Comparison of ENCODE assay signal across 1 cellular context in genomic region chr1:154886281-154887036, GRCh38.
TF ChIP-seq lines count a peak whose summit lies in the region.

No MANE protein-coding gene starts in this region.

TF ChIP-seq in K562, 482 proteins besides CTCF, POLR2A, EP300 and RAD21 (continued from another document and continues in another):
- TF ChIP-seq JUN (IDR thresholded peaks at IDR 0.05; ENCODE audit: borderline replicate concordance, low read depth, low read length), result no peak
- no peak for TF ChIP-seq JUN (CRISPR knock-in tag; IDR thresholded peaks at IDR 0.05; ENCODE audit: borderline replicate concordance)
- TF ChIP-seq ETV5 (CRISPR knock-in tag; IDR thresholded peaks at IDR 0.05; ENCODE audit: low read depth), result peak; percentile 34; the same call in 1 of the 2 replicates
- TF ChIP-seq ZNF263 (CRISPR knock-in tag; IDR thresholded peaks at IDR 0.05; ENCODE audit: borderline replicate concordance), result no peak
- no peak for TF ChIP-seq CLOCK (CRISPR knock-in tag; IDR thresholded peaks at IDR 0.05; ENCODE audit: borderline replicate concordance)
- TF ChIP-seq PRMT5 (CRISPR knock-in tag; IDR thresholded peaks at IDR 0.05), result no peak
- TF ChIP-seq ZNF311 (CRISPR knock-in tag; IDR thresholded peaks at IDR 0.05), result no peak
- peak; percentile 47; the same call in 1 of the 2 replicates for TF ChIP-seq L3MBTL2 (IDR thresholded peaks at IDR 0.05)
- no peak for TF ChIP-seq HMBOX1 (IDR thresholded peaks at IDR 0.05)
- peak; percentile 40 for TF ChIP-seq DACH1 (IDR thresholded peaks at IDR 0.05; ENCODE audit: partially characterized antibody)
- TF ChIP-seq ZSCAN32 (CRISPR knock-in tag; IDR thresholded peaks at IDR 0.05), result no peak
- TF ChIP-seq CCAR2 (IDR thresholded peaks at IDR 0.05; ENCODE audit: low read depth, low read length), result no peak
- no peak for TF ChIP-seq EGR1 (conservative IDR thresholded peaks at IDR 0.05)
- no peak; the same call in 1 of the 2 replicates for TF ChIP-seq MGA (IDR thresholded peaks at IDR 0.05)
- no peak for TF ChIP-seq ZNF445 (CRISPR knock-in tag; IDR thresholded peaks at IDR 0.05; ENCODE audit: low read depth)
- TF ChIP-seq SNRNP70 (optimal IDR thresholded peaks at IDR 0.05; ENCODE audit: low read depth, low read length), result no peak
- no peak for TF ChIP-seq ZNF274 (IDR thresholded peaks at IDR 0.05; ENCODE audit: borderline replicate concordance, low read depth, low read length)
- no peak for TF ChIP-seq ZNF584 (CRISPR knock-in tag; IDR thresholded peaks at IDR 0.05; ENCODE audit: low read depth)
- no peak for TF ChIP-seq ZBTB7A (IDR thresholded peaks at IDR 0.05; ENCODE audit: borderline replicate concordance, control insufficient read depth, low read depth, low read length)
- no peak for TF ChIP-seq FOXK2 (conservative IDR thresholded peaks at IDR 0.05 in 1 of 2, IDR thresholded peaks at IDR 0.05 in 1 of 2; ENCODE audit: low read depth in 2 of 2)
- no peak for TF ChIP-seq RHOXF2B (CRISPR knock-in tag; conservative IDR thresholded peaks at IDR 0.05)
- no peak for TF ChIP-seq ZNF124 (CRISPR knock-in tag; IDR thresholded peaks at IDR 0.05)
- no peak for TF ChIP-seq ZKSCAN1 (IDR thresholded peaks at IDR 0.05; ENCODE audit: low read depth, low read length)
- no peak for TF ChIP-seq ZBTB34 (CRISPR knock-in tag; IDR thresholded peaks at IDR 0.05)
- TF ChIP-seq CCNT2 (IDR thresholded peaks at IDR 0.05; ENCODE audit: borderline replicate concordance, extremely low read depth, insufficient read length, low read depth, low read length), result peak; percentile 22
- TF ChIP-seq THRB (CRISPR knock-in tag; conservative IDR thresholded peaks at IDR 0.05), result no peak
- TF ChIP-seq E2F1 (CRISPR knock-in tag; IDR thresholded peaks at IDR 0.05), result no peak
- no peak for TF ChIP-seq NR2C1 (IDR thresholded peaks at IDR 0.05)
- TF ChIP-seq NR2C1 (tag; IDR thresholded peaks at IDR 0.05), result no peak
- TF ChIP-seq ZKSCAN3 (CRISPR knock-in tag; IDR thresholded peaks at IDR 0.05), result no peak
- TF ChIP-seq KLF10 (CRISPR knock-in tag; IDR thresholded peaks at IDR 0.05), result no peak
- no peak for TF ChIP-seq KDM4B (IDR thresholded peaks at IDR 0.05; ENCODE audit: borderline replicate concordance in 2 of 2, low read depth in 1 of 2)
- TF ChIP-seq ZNF431 (CRISPR knock-in tag; IDR thresholded peaks at IDR 0.05), result no peak
- TF ChIP-seq MAFG (tag; conservative IDR thresholded peaks at IDR 0.05), result no peak
- no peak for TF ChIP-seq ID3 (CRISPR knock-in tag; IDR thresholded peaks at IDR 0.05)
- TF ChIP-seq ID3 (tag; IDR thresholded peaks at IDR 0.05), result no peak
- no peak for TF ChIP-seq ZNF740 (CRISPR knock-in tag; IDR thresholded peaks at IDR 0.05)
- TF ChIP-seq ZNF740 (tag; IDR thresholded peaks at IDR 0.05), result no peak
- no peak for TF ChIP-seq ZNF639 (CRISPR knock-in tag; conservative IDR thresholded peaks at IDR 0.05 in 1 of 2, IDR thresholded peaks at IDR 0.05 in 1 of 2)
- no peak for TF ChIP-seq FOSL1 (tag; conservative IDR thresholded peaks at IDR 0.05)
- no peak for TF ChIP-seq RBBP5 (IDR thresholded peaks at IDR 0.05; ENCODE audit: borderline replicate concordance, insufficient read depth, low read length, poor library complexity, severe bottlenecking)
- no peak for TF ChIP-seq TRIM24 (IDR thresholded peaks at IDR 0.05)
- no peak for TF ChIP-seq U2AF2 (optimal IDR thresholded peaks at IDR 0.05; ENCODE audit: low read depth, low read length)
